ENCODE assay signal across 8 cellular contexts in the genomic region with DNA sequence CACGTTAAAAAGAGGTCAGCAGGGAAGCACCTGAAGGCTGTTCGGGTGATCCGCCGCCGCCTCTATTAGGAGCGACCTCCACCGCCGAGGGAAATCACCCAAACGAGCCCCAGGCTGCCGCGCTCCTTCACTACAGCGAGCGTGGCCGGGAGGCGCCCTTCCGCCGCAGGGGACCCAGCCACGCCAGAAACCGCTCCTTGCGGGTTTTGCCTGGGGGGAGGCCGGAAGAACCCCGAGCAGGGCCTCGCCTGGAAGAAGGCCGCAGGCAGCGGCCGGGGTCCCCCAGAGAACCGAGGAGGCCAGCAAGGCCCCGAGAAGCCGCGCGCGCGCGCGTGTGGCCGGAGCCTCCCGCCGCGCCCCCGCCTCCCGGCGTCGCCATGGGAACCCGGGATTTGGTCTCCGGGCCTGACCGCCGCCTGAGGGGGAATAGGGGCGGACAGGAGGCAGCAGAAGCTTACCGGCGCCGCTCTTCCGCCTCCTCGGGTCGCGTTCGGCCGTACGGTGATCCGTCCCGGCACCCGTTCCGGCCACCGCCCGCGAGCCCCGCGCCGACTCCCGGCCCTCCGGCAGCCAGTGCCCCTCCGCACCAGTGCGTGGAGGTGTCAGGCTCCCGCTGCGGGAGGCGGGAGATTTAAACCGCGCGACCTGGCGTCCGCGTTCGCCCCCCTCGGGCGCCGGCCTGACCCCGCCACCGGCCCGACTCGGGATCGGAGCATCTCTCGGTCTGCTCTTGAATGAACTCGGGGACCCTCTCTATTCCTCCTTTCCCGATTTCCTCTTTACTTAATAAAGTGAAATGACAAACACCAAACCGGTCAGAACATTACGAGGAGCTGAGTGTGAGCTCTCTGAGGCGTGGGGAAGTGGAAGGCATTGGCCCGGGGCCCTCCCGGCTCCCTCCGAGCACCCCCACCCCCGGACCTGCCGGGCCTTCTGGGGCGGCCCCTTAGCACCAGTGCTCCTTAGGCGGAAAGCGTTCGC. TPM values are rescaled to one million over a fixed set of nuclear protein-coding genes. Genes with fewer than 3 reads are reported as not detected.
DNase-seq lines count a peak whose midpoint lies in the region; ATAC-seq and TF ChIP-seq lines count a peak whose summit lies in the region.

A gene (minus strand): TSS at position 606 of the 981 bp plus-strand sequence. CDS start 42,757 bp downstream, outside the sequence.

- peaks cover 21% of the 10 kb centered on the region for H3K4me1 Mint-ChIP-seq in HFFc6 (ENCODE audit: low read depth)

- peak within 1 kb of the TSS; percentile 95 for H3K4me3 Mint-ChIP-seq in HFFc6

- H3K27me3 ChIP-seq in right cardiac atrium (ENCODE audit: control insufficient read depth, insufficient read depth): no peaks in the 10 kb centered on the region

- peak; percentile 50 for DNase-seq in HFFc6
- peak; percentile 88 for DNase-seq in NB4 (ENCODE audit: low read depth)
- peak; percentile 20 to 63 (median 28) for DNase-seq in T-helper 2 cell
- DNase-seq in right cardiac atrium: peak; percentile 76 to 90 (median 87)
- peak; percentile 4 for DNase-seq in renal cortical epithelial cell (ENCODE audit: low read depth)
- no peak for DNase-seq in NCI-H128 (lab: John Stamatoyannopoulos, UW; ENCODE audit: unreplicated experiment)

- H3K9me3 ChIP-seq in right cardiac atrium (ENCODE audit: control insufficient read depth, low read length): no peaks in the 10 kb centered on the region

- H3K9me3 Mint-ChIP-seq in HFFc6: no peaks in the 10 kb centered on the region

- intact Hi-C loops in right cardiac atrium (cut with DNase I): no loop called here

- no peaks in the 10 kb centered on the region for H3K27me3 Mint-ChIP-seq in HFFc6 (ENCODE audit: insufficient read depth)

- no peaks in the 10 kb centered on the region for H3K4me1 ChIP-seq in right cardiac atrium (ENCODE audit: control insufficient read depth, insufficient read depth, low read length)

- TF ChIP-seq POLR2A in NB4 (IDR thresholded peaks at IDR 0.05; ENCODE audit: extremely low read depth, insufficient read length): peak; percentile 33

- under 1% methylated on average over 105 of the region's 105 CpGs for WGBS in right cardiac atrium

- H3K27ac ChIP-seq in angular gyrus (ENCODE audit: low read depth, low read length) (peak within 1 kb of the TSS; percentile 69), right cardiac atrium (ENCODE audit: low read length) (peak within 1 kb of the TSS; percentile 48)

- peak; percentile 93 to 95 for ATAC-seq in right cardiac atrium

- H3K4me3 ChIP-seq in GM12875 (ENCODE audit: low read depth, low read length) (peak within 1 kb of the TSS; percentile 92), NB4 (ENCODE audit: low read depth, low read length) (peak within 1 kb of the TSS; percentile 87), right cardiac atrium (ENCODE audit: low read length) (peak within 1 kb of the TSS; percentile 56)

- no peaks in the 10 kb centered on the region for H3K36me3 Mint-ChIP-seq in HFFc6 (ENCODE audit: low read depth)

- peak within 1 kb of the TSS; percentile 90 for H3K27ac Mint-ChIP-seq in HFFc6

- TF ChIP-seq CTCF in GM12875 (IDR thresholded peaks at IDR 0.05; ENCODE audit: borderline replicate concordance, insufficient read depth, low read depth, low read length): no peak
- TF ChIP-seq CTCF in HFFc6 (IDR thresholded peaks at IDR 0.05): no peak
- TF ChIP-seq CTCF in NB4 (IDR thresholded peaks at IDR 0.05; ENCODE audit: low read depth, low read length): no peak

RNA-seq across cellular contexts. Expression of the gene that starts here (rescaled TPM):
- 1 to 10 TPM; 2.6 to 4.5 (median 3.2) TPM for total RNA-seq in HFFc6 (2021; fragmentation: NEBNext Ultra II Directional; extraction: Animal tissue kit (Norgen Biotek cat#: 25700))
- total RNA-seq in right cardiac atrium (10 to 100 TPM in 3 of 4 donors, 1 to 10 TPM in 1; 7.3 to 17.7 (median 12.8) TPM), renal cortical epithelial cell (3.3 and 6.5 TPM in 2 replicates)
- 5.1 TPM for polyA plus RNA-seq in right cardiac atrium
